ENCODE assay signal across 24 cellular contexts in genomic region chr7:68313806-68314205, GRCh38.
DNase-seq lines count a peak whose midpoint lies in the region; ATAC-seq, FAIRE-seq and TF ChIP-seq lines count a peak whose summit lies in the region.
"Had no signal": no experiment of that assay in that cellular context is flagged by ENCODE, and none has a peak within 500 bp of the region (broad histone marks: within the 10 kb centered on the region; RNA-seq: fewer than 3 reads in every experiment).

No MANE protein-coding gene starts in this region.

- H4K5ac ChIP-seq in H9 (ENCODE audit: insufficient read length, low read depth, low read length) = no peak overlapping the region

- H3K9me3 Mint-ChIP-seq in H9 = peaks cover 3 to 10% of the 10 kb centered on the region in 2 experiments; a peak in 4 of 5 replicates

- H3K9ac ChIP-seq in H9 (ENCODE audit: extremely low read depth, insufficient read length, low read length) = no peak overlapping the region
- H3K9ac ChIP-seq in keratinocyte (ENCODE audit: control insufficient read depth, extremely low read depth, insufficient read depth, low read length) = no peak overlapping the region

- dilution Hi-C loops in keratinocyte (cut with MboI; ENCODE audit: extremely low pct_ligation_motif_present, low sequenced_read_pairs) = no loop called here

- peaks cover 5 to 8% (median 8%) of the 10 kb centered on the region in 3 experiments; a peak in 4 of 7 replicates for H3K36me3 Mint-ChIP-seq in H9 (ENCODE audit: insufficient read depth in 1 of 3, low read depth in 3 of 3)
- H3K36me3 Mint-ChIP-seq: CD14-positive monocyte had no signal

- no peak for FAIRE-seq in keratinocyte (lab: Jason Lieb, UNC)
- FAIRE-seq: GM18507 had no signal

- peaks cover 1% of the 10 kb centered on the region for H3K27me3 Mint-ChIP-seq in H9 (ENCODE audit: low read depth)
- H3K27me3 Mint-ChIP-seq: CD8-positive, alpha-beta memory T cell had no signal

- no peak overlapping the region for H3K4ac ChIP-seq in H9 (ENCODE audit: low read depth, low read length)

- H2BK5ac ChIP-seq in H9 (ENCODE audit: insufficient read length, low read length) = no peak overlapping the region

- H4K20me1 ChIP-seq in H9 (ENCODE audit: control insufficient read depth, insufficient read depth, insufficient read length) (no peaks in the 10 kb centered on the region), keratinocyte (ENCODE audit: control insufficient read depth, extremely low read depth, insufficient read depth, low read length) (no peaks in the 10 kb centered on the region)

- no peaks in the 10 kb centered on the region for H3K79me2 ChIP-seq in H9 (ENCODE audit: insufficient read depth, low read length)
- H3K79me2 ChIP-seq in keratinocyte (ENCODE audit: control insufficient read depth, insufficient read depth, low read length) = no peaks in the 10 kb centered on the region

- no peak overlapping the region for H4K91ac ChIP-seq in H9 (ENCODE audit: insufficient read length, low read depth, low read length)

- H3K9me1 ChIP-seq in keratinocyte (ENCODE audit: control insufficient read depth, extremely low read depth, insufficient read depth, low read length) = no peaks in the 10 kb centered on the region

- no peaks in the 10 kb centered on the region for H3K27me3 ChIP-seq in H9 (ENCODE audit: insufficient read depth, low read length)
- H3K27me3 ChIP-seq in keratinocyte (ENCODE audit: control insufficient read depth, extremely low read depth, insufficient read depth, low read length) = no peaks in the 10 kb centered on the region
- H3K27me3 ChIP-seq: BE2C, Peyer's patch had no signal

- no peak overlapping the region for H3K23ac ChIP-seq in H9 (ENCODE audit: insufficient read length, low read depth, low read length)

- no peak overlapping the region for H3T11ph ChIP-seq in H9 (ENCODE audit: low read length)

- no peak overlapping the region for H3K27ac ChIP-seq in H9 (ENCODE audit: insufficient read length, low read depth, low read length)
- no peak overlapping the region for H3K27ac ChIP-seq in keratinocyte (ENCODE audit: control insufficient read depth, insufficient read depth, low read length)
- H3K27ac ChIP-seq: HL-60, Peyer's patch, SK-N-MC had no signal

- TF ChIP-seq CTCF in H9 (conservative IDR thresholded peaks at IDR 0.05) (no peak), keratinocyte (optimal IDR thresholded peaks at IDR 0.05 in 1 of 3, IDR thresholded peaks at IDR 0.05 in 1 of 3, conservative IDR thresholded peaks at IDR 0.05 in 1 of 3; ENCODE audit: extremely low read depth in 1 of 3, insufficient read depth in 2 of 3, low read length in 3 of 3) (no peak)

- H3K23me2 ChIP-seq in H9 (ENCODE audit: insufficient read length, low read depth, low read length, poor library complexity, severe bottlenecking) = no peaks in the 10 kb centered on the region

- WGBS in H9 (ENCODE audit: extremely low coverage, insufficient read length, low lambda C conversion rate) = no CpG with 5 or more reads among the region's 4 CpGs

- H2AFZ ChIP-seq in H9 (ENCODE audit: low read length) (no peak overlapping the region), keratinocyte (ENCODE audit: control insufficient read depth, low read length) (peak overlapping the region; percentile 16)

- no peak overlapping the region for H2BK120ac ChIP-seq in H9 (ENCODE audit: low read depth, low read length, poor library complexity, severe bottlenecking)

- H3K36me3 ChIP-seq in keratinocyte (ENCODE audit: control insufficient read depth in 2 of 2, extremely low read depth in 1 of 2, insufficient read depth in 2 of 2, low read length in 2 of 2) = no peaks in the 10 kb centered on the region
- H3K36me3 ChIP-seq: BE2C, Peyer's patch had no signal

- no peaks in the 10 kb centered on the region for H3K79me1 ChIP-seq in H9 (ENCODE audit: insufficient read depth, low read depth, low read length, poor library complexity, severe bottlenecking)

- no peak overlapping the region for H3K56ac ChIP-seq in H9 (ENCODE audit: insufficient read length, low read depth, low read length)

- H2AK5ac ChIP-seq in H9 (ENCODE audit: insufficient read length, low read length) = no peak overlapping the region

- H3K9me3 ChIP-seq in H9 (ENCODE audit: control insufficient read depth, low read depth, low read length) (no peaks in the 10 kb centered on the region), keratinocyte (ENCODE audit: control insufficient read depth, low read depth, low read length) (no peaks in the 10 kb centered on the region)
- H3K9me3 ChIP-seq: BE2C, Peyer's patch had no signal

- H3K4me2 ChIP-seq in H9 (ENCODE audit: insufficient read depth, insufficient read length, low read length) (no peak overlapping the region), keratinocyte (ENCODE audit: control insufficient read depth, extremely low read depth, insufficient read depth, low read depth, low read length) (no peak overlapping the region)

- H3K14ac ChIP-seq in H9 (ENCODE audit: insufficient read depth, low read length) = no peak overlapping the region; the same call in 1 of the 2 replicates

- no peak overlapping the region for H2BK15ac ChIP-seq in H9 (ENCODE audit: low read depth, low read length)

- no peak overlapping the region for H2BK12ac ChIP-seq in H9 (ENCODE audit: insufficient read length, low read depth, low read length)

- DNase-seq in COLO668 (lab: John Stamatoyannopoulos, UW; ENCODE audit: unreplicated experiment) = peak; percentile 43
- DNase-seq in H9 = no peak
- peak; percentile 57 for DNase-seq in NCI-H2196 treated with DMSO at 0.1 percent for 48 hours (lab: John Stamatoyannopoulos, UW; ENCODE audit: unreplicated experiment)
- no peak for DNase-seq in keratinocyte (ENCODE audit: low read depth, low spot score)
- no peak for DNase-seq in amniotic stem cell (lab: John Stamatoyannopoulos, UW)
- DNase-seq: ACHN; BE2C; Calu3; CD8-positive, alpha-beta memory T cell; GOT3; HCEC 1CT; NCI-H1930; NCI-H2171 treated with DMSO at 0.1 percent for 48 hours; NCI-H446; NCI-H526 treated with DMSO at 0.1 percent for 48 hours; Peyer's patch; SIG-M5 had no signal

- H2BK20ac ChIP-seq in H9 (ENCODE audit: low read depth, low read length, poor library complexity, severe bottlenecking) = no peak overlapping the region

- H4K8ac ChIP-seq in H9 (replicated peaks; ENCODE audit: insufficient read length, low read depth, low read length) = no peak overlapping the region

- no peak overlapping the region for H3K4me3 Mint-ChIP-seq in H9
- H3K4me3 Mint-ChIP-seq: CD14-positive monocyte; CD8-positive, alpha-beta memory T cell had no signal

- no peak for ATAC-seq in HG03460 (IDR thresholded peaks at IDR 0.05; ENCODE audit: unreplicated experiment)
- ATAC-seq in GM18907 (IDR thresholded peaks at IDR 0.05; ENCODE audit: unreplicated experiment) = no peak
- ATAC-seq in GM21447 (IDR thresholded peaks at IDR 0.05; ENCODE audit: unreplicated experiment) = no peak

- no peak overlapping the region for H3K4me3 ChIP-seq in keratinocyte (ENCODE audit: control insufficient read depth in 2 of 3, extremely low read depth in 1 of 3, insufficient read depth in 2 of 3, low read depth in 1 of 3, low read length in 3 of 3)
- H3K4me3 ChIP-seq: Peyer's patch, SK-N-MC had no signal

- no peak overlapping the region for H3K18ac ChIP-seq in H9 (ENCODE audit: insufficient read length, low read depth, low read length)

- H3K4me1 ChIP-seq in H9 (ENCODE audit: insufficient read depth, low read length) (no peaks in the 10 kb centered on the region), keratinocyte (ENCODE audit: control insufficient read depth, extremely low read depth, insufficient read depth, low read length) (no peaks in the 10 kb centered on the region)
- H3K4me1 ChIP-seq: BE2C, Peyer's patch had no signal

- peaks cover 8 to 15% of the 10 kb centered on the region in 2 experiments for H3K4me1 Mint-ChIP-seq in H9
- H3K4me1 Mint-ChIP-seq: CD14-positive monocyte; CD8-positive, alpha-beta memory T cell had no signal

- peak overlapping the region in 2 of 3 experiments; percentile 31 to 65; a peak in 1 of 7 replicates for H3K27ac Mint-ChIP-seq in H9
- H3K27ac Mint-ChIP-seq: CD8-positive, alpha-beta memory T cell had no signal

Comparison
In these comparisons a context has a peak if more than half of its experiments do, and no peak if none do; other contexts are left out.
1. DNase-seq: peak in COLO668 (single experiment) and NCI-H2196 treated with DMSO at 0.1 percent for 48 hours (single experiment); none in H9 (single experiment), keratinocyte (single experiment) and amniotic stem cell (single experiment).